Comparison of ENCODE assay signal across 8 cellular contexts in genomic region chr2:131682122-131682944, GRCh38.
DNase-seq lines count a peak whose midpoint lies in the region; ATAC-seq, FAIRE-seq and TF ChIP-seq lines count a peak whose summit lies in the region.

No MANE protein-coding gene starts in this region.

- peak overlapping the region; percentile 85 for H4K5ac ChIP-seq in IMR-90 (ENCODE audit: low read depth, low read length)

- dilution Hi-C loops in IMR-90 (cut with HindIII; ENCODE audit: low sequenced_read_pairs, unreplicated experiment) = no loop called here

- DNase-seq in DMS153 treated with DMSO at 0.1 percent for 48 hours (lab: John Stamatoyannopoulos, UW; ENCODE audit: unreplicated experiment) (peak; percentile 52), IMR-90 (peak; percentile 84), RCC 7860 (ENCODE audit: low spot score) (peak; percentile 86), fibroblast of the aortic adventitia (ENCODE audit: low read depth) (peak; percentile 83), nephron progenitor cell (peak; percentile 78)
- DNase-seq in activated T-helper 9 cell treated with anti-CD3 and anti-CD28 coated beads, Interleukin-2, amount 50 U/mL, for 16 hours (ENCODE audit: low read depth) = peak; percentile 59

- ATAC-seq in GM21528 (IDR thresholded peaks at IDR 0.05; ENCODE audit: low FRiP score, unreplicated experiment) (peak; percentile 99), IMR-90 (ENCODE audit: low read depth) (peak; percentile 88)

- BruUV-seq in IMR-90 (replicated peaks; lab: Mats Ljungman, UMichigan) = TSS peak; percentile 32

- peak overlapping the region; percentile 78 for H2BK120ac ChIP-seq in IMR-90 (ENCODE audit: low read depth, low read length)

- WGBS in IMR-90 (ENCODE audit: extremely low coverage in 2 of 2, insufficient read length in 1 of 2), 2 experiments = 1% methylated on average over 19 of the region's 51 CpGs; no CpG with 5 or more reads in 1 of the 2 experiments

- H3K4ac ChIP-seq in IMR-90 (ENCODE audit: low read depth, low read length) = peak overlapping the region; percentile 81

- H2BK5ac ChIP-seq in IMR-90 (ENCODE audit: low read depth, low read length, poor library complexity, severe bottlenecking) = peak overlapping the region; percentile 82

- TF ChIP-seq CTCF in IMR-90 (conservative IDR thresholded peaks at IDR 0.05; ENCODE audit: low read depth, low read length) = peak; percentile 23
- TF ChIP-seq CTCF in fibroblast of the aortic adventitia (IDR thresholded peaks at IDR 0.05; ENCODE audit: insufficient read depth, low read length) = no peak
- TF ChIP-seq CTCF in nephron progenitor cell (IDR thresholded peaks at IDR 0.05) = no peak

- peak; percentile 10; the same call in 1 of the 2 replicates for TF ChIP-seq RAD21 in IMR-90 (IDR thresholded peaks at IDR 0.05; ENCODE audit: low read length)

- H4K20me1 ChIP-seq in IMR-90 (ENCODE audit: insufficient read depth, low read length) = no peaks in the 10 kb centered on the region

- 0 out of 2 replicates have a peak overlapping the region, but pooled peaks have one; percentile 18 for H2BK20ac ChIP-seq in IMR-90 (ENCODE audit: low read depth, low read length)

- CTCF ChIA-PET in IMR-90 (lab: Yijun Ruan, JAX) = interaction anchor here (1.0 to 1.5 kb wide), 4 partner anchors 9 to 119 kb away, joined by 3 to 5 read pairs (median 4); no protein-coding TSS in a partner anchor

- H3K27ac Mint-ChIP-seq in nephron progenitor cell = no peak overlapping the region
- H3K27ac Mint-ChIP-seq in stimulated activated naive CD8-positive, alpha-beta T cell treated with anti-CD3 and anti-CD28 coated beads, Interleukin-15, Interleukin-2, amounts not matched to agents 100 ng/mL and 50 ng/mL, for 24 hours = peak overlapping the region; percentile 91

- H2AK5ac ChIP-seq in IMR-90 (ENCODE audit: low read depth, low read length) = peak overlapping the region; percentile 1; the same call in 1 of the 2 replicates

- intact Hi-C loops in IMR-90 (cut with micrococcal nuclease) = loop anchor here (5.0 kb wide), 1 partner anchor 190 kb away; the partner anchor contains the start of gene MZT2A

- peaks cover 3% of the 10 kb centered on the region for H3K27me3 Mint-ChIP-seq in nephron progenitor cell (ENCODE audit: low read depth, poor library complexity)
- no peaks in the 10 kb centered on the region for H3K27me3 Mint-ChIP-seq in stimulated activated naive CD8-positive, alpha-beta T cell treated with anti-CD3 and anti-CD28 coated beads, Interleukin-15, Interleukin-2, amounts not matched to agents 100 ng/mL and 50 ng/mL, for 24 hours

- no peaks in the 10 kb centered on the region for H3K27me3 ChIP-seq in IMR-90 (ENCODE audit: control insufficient read depth, insufficient read depth, low read length)

- POLR2A ChIA-PET in IMR-90 (lab: Charles Lee; ENCODE audit: unreplicated experiment) = interaction anchor here (0.6 to 0.7 kb wide), 2 partner anchors 9 to 10 kb away, joined by 3 read pairs; no protein-coding TSS in a partner anchor

- peak overlapping the region; percentile 92 for H3K4me3 Mint-ChIP-seq in nephron progenitor cell
- peak overlapping the region; percentile 95 for H3K4me3 Mint-ChIP-seq in stimulated activated naive CD8-positive, alpha-beta T cell treated with anti-CD3 and anti-CD28 coated beads, Interleukin-15, Interleukin-2, amounts not matched to agents 100 ng/mL and 50 ng/mL, for 24 hours

- H3K9me1 ChIP-seq in IMR-90 (ENCODE audit: insufficient read depth, low read length) = no peaks in the 10 kb centered on the region; the same call in 1 of the 2 replicates

- no peaks in the 10 kb centered on the region for H3K36me3 ChIP-seq in IMR-90 (ENCODE audit: control insufficient read depth, insufficient read depth, low read length)

- peak overlapping the region; percentile 48 for H3K23ac ChIP-seq in IMR-90 (ENCODE audit: low read depth, low read length)

- no peaks in the 10 kb centered on the region for H3K9me3 ChIP-seq in IMR-90 (ENCODE audit: control insufficient read depth, insufficient read depth, low read length)

- peak overlapping the region; percentile 58 for H3K27ac ChIP-seq in IMR-90 (ENCODE audit: insufficient read depth, low read length)

- in situ Hi-C loops in IMR-90 (cut with MboI; ENCODE audit: low sequenced_read_pairs) = loop anchor here (25.0 kb wide), 1 partner anchor 105 kb away; no protein-coding TSS in a partner anchor

- peak; percentile 82 for TF ChIP-seq POLR2A in IMR-90 (IDR thresholded peaks at IDR 0.05; ENCODE audit: low read depth, low read length)

- peaks cover 2 to 22% of the 10 kb centered on the region in 2 experiments for H3K79me1 ChIP-seq in IMR-90 (ENCODE audit: low read depth in 1 of 2, low read length in 2 of 2)

- H3K18ac ChIP-seq in IMR-90 (ENCODE audit: low read depth, low read length) = peak overlapping the region; percentile 73

- FAIRE-seq in RCC 7860 (lab: Jason Lieb, UNC) = no peak

- H4K91ac ChIP-seq in IMR-90 (ENCODE audit: insufficient read depth, low read depth, low read length) = peak overlapping the region; percentile 76

- H3K9me3 Mint-ChIP-seq in nephron progenitor cell = no peaks in the 10 kb centered on the region
- H3K9me3 Mint-ChIP-seq in stimulated activated naive CD8-positive, alpha-beta T cell treated with anti-CD3 and anti-CD28 coated beads, Interleukin-15, Interleukin-2, amounts not matched to agents 100 ng/mL and 50 ng/mL, for 24 hours = no peaks in the 10 kb centered on the region

- peak overlapping the region; percentile 75 for H3K4me3 ChIP-seq in IMR-90 (ENCODE audit: insufficient read depth, low read depth, low read length)
- H3K4me3 ChIP-seq in fibroblast of the aortic adventitia (ENCODE audit: low read depth, low read length) = peak overlapping the region; percentile 87

- H3K56ac ChIP-seq in IMR-90 (ENCODE audit: extremely low read depth, insufficient read depth, low read length) = peak overlapping the region; percentile 30; the same call in 1 of the 2 replicates

- H3K9ac ChIP-seq in IMR-90 (ENCODE audit: low read depth, low read length) = peak overlapping the region; percentile 80

- H3K36me3 Mint-ChIP-seq in nephron progenitor cell (ENCODE audit: low read depth) = peaks cover 30% of the 10 kb centered on the region
- H3K36me3 Mint-ChIP-seq in stimulated activated naive CD8-positive, alpha-beta T cell treated with anti-CD3 and anti-CD28 coated beads, Interleukin-15, Interleukin-2, amounts not matched to agents 100 ng/mL and 50 ng/mL, for 24 hours (ENCODE audit: low read depth) = peaks cover 23% of the 10 kb centered on the region

- H2AFZ ChIP-seq in IMR-90 (replicated peaks; ENCODE audit: low read length, poor library complexity) = peak overlapping the region; percentile 97

- peak overlapping the region; percentile 79 for H2AK9ac ChIP-seq in IMR-90 (replicated peaks; ENCODE audit: low read depth, low read length, poor library complexity)

- H3K4me2 ChIP-seq in IMR-90 (ENCODE audit: low read depth, low read length) = peak overlapping the region; percentile 78

- H4K8ac ChIP-seq in IMR-90 (ENCODE audit: low read depth in 2 of 2, low read length in 2 of 2) = peak overlapping the region; percentile 60 to 89

- H2BK15ac ChIP-seq in IMR-90 (ENCODE audit: low read depth, low read length) = peak overlapping the region; percentile 43; the same call in 1 of the 3 replicates

- peaks cover 30% of the 10 kb centered on the region for H3K4me1 Mint-ChIP-seq in nephron progenitor cell
- H3K4me1 Mint-ChIP-seq in stimulated activated naive CD8-positive, alpha-beta T cell treated with anti-CD3 and anti-CD28 coated beads, Interleukin-15, Interleukin-2, amounts not matched to agents 100 ng/mL and 50 ng/mL, for 24 hours (ENCODE audit: low read depth) = peaks cover 39% of the 10 kb centered on the region

- peak overlapping the region; percentile 78 for H3K14ac ChIP-seq in IMR-90 (replicated peaks; ENCODE audit: low read depth, low read length)

- H3K4me1 ChIP-seq in IMR-90 (ENCODE audit: control insufficient read depth, insufficient read depth, low read length) = peaks cover 5% of the 10 kb centered on the region; the same call in 1 of the 2 replicates

TF ChIP-seq in IMR-90, 13 proteins besides CTCF, POLR2A, EP300 and RAD21:
- TF ChIP-seq NFE2L2 (IDR thresholded peaks at IDR 0.05; ENCODE audit: low read depth, low read length) (no peak), MXI1 (IDR thresholded peaks at IDR 0.05; ENCODE audit: borderline replicate concordance, low read depth, low read length) (peak; percentile 90), CHD1 (IDR thresholded peaks at IDR 0.05; ENCODE audit: low read depth, low read length) (no peak), FOS (IDR thresholded peaks at IDR 0.05; ENCODE audit: low read depth, low read length) (no peak), CEBPB (IDR thresholded peaks at IDR 0.05; ENCODE audit: low read depth, low read length) (no peak), RFX5 (IDR thresholded peaks at IDR 0.05; ENCODE audit: low read depth, low read length) (no peak), MAFK (IDR thresholded peaks at IDR 0.05; ENCODE audit: low read depth, low read length) (peak; percentile 42; the same call in 1 of the 2 replicates), SMC3 (IDR thresholded peaks at IDR 0.05; ENCODE audit: low read depth, low read length) (no peak), BHLHE40 (IDR thresholded peaks at IDR 0.05; ENCODE audit: low read depth, low read length) (0 out of 2 replicates have a peak, but pooled peaks have one; percentile 33), RCOR1 (IDR thresholded peaks at IDR 0.05; ENCODE audit: insufficient replicate concordance, low read length) (no peak), MAZ (IDR thresholded peaks at IDR 0.05; ENCODE audit: borderline replicate concordance, low read depth, low read length) (0 out of 2 replicates have a peak, but pooled peaks have one; percentile 6), USF2 (IDR thresholded peaks at IDR 0.05; ENCODE audit: low read depth, low read length) (no peak)
- TF ChIP-seq, protein P1, sequence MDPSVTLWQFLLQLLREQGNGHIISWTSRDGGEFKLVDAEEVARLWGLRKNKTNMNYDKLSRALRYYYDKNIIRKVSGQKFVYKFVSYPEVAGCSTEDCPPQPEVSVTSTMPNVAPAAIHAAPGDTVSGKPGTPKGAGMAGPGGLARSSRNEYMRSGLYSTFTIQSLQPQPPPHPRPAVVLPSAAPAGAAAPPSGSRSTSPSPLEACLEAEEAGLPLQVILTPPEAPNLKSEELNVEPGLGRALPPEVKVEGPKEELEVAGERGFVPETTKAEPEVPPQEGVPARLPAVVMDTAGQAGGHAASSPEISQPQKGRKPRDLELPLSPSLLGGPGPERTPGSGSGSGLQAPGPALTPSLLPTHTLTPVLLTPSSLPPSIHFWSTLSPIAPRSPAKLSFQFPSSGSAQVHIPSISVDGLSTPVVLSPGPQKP (IDR thresholded peaks at IDR 0.05; ENCODE audit: borderline replicate concordance, low read depth, low read length) = no peak

Comparison
In these comparisons a context has a peak if more than half of its experiments do, and no peak if none do; other contexts are left out.
1. Peak in every context shown above with its lines: DNase-seq, ATAC-seq, H3K4me3 ChIP-seq and H3K27ac ChIP-seq.